9 cellular contexts compared by ENCODE assay signal in genomic region chr2:39107156-39107555, GRCh38. TPM values are rescaled to one million over a fixed set of nuclear protein-coding genes. Genes with fewer than 3 reads are reported as not detected.
DNase-seq lines count a peak whose midpoint lies in the region; ATAC-seq and TF ChIP-seq lines count a peak whose summit lies in the region.
"Had no signal": no experiment of that assay in that cellular context is flagged by ENCODE, and none has a peak within 500 bp of the region (broad histone marks: within the 10 kb centered on the region; RNA-seq: fewer than 3 reads in every experiment).

No MANE protein-coding gene starts in this region.

- POLR2A ChIA-PET in A673 (lab: Charles Lee; ENCODE audit: low non-redundant PET): no interaction called here

- CTCF ChIA-PET in A673 (lab: Charles Lee): no interaction called here

- peak; percentile 82 for DNase-seq in A673 (ENCODE audit: low spot score)
- DNase-seq in DMS153 (lab: John Stamatoyannopoulos, UW): peak; percentile 76
- DNase-seq in SJCRH30: peak; percentile 69 to 81
- DNase-seq in islet precursor cell: peak; percentile 79
- no peak for DNase-seq in inferior parietal cortex (ENCODE audit: extremely low spot score)
- DNase-seq: NK-92 treated with Interleukin-12 subunit alpha and Interleukin-12 subunit beta, amount 100 ng/mL, for 24 hours had no signal

- H3K36me3 ChIP-seq in A673 (ENCODE audit: insufficient read depth, low read length, poor library complexity, severe bottlenecking) (no peaks in the 10 kb centered on the region), SJCRH30 (no peaks in the 10 kb centered on the region; the same call in 1 of the 2 replicates)

- no peak overlapping the region for H3K4me3 ChIP-seq in A673 (ENCODE audit: low read depth, low read length, poor library complexity, severe bottlenecking)
- H3K4me3 ChIP-seq in SJCRH30: no peak overlapping the region

- TF ChIP-seq CTCF in A673 (conservative IDR thresholded peaks at IDR 0.05; ENCODE audit: low read depth, low read length): no peak

- H3K27ac ChIP-seq in A673 (ENCODE audit: low read depth, low read length, poor library complexity, severe bottlenecking) (peak overlapping the region; percentile 48), SJCRH30 (peak overlapping the region; percentile 10)

- ATAC-seq in HG02678 (IDR thresholded peaks at IDR 0.05; ENCODE audit: unreplicated experiment) (no peak), HG03025 (IDR thresholded peaks at IDR 0.05; ENCODE audit: low FRiP score, unreplicated experiment) (no peak), GM18870 (IDR thresholded peaks at IDR 0.05; ENCODE audit: unreplicated experiment) (no peak)

- peaks cover 19% of the 10 kb centered on the region for H3K4me1 ChIP-seq in A673 (ENCODE audit: insufficient read depth, low read length, poor library complexity, severe bottlenecking)
- peaks cover 13% of the 10 kb centered on the region for H3K4me1 ChIP-seq in SJCRH30

- no TSS peak for BruUV-seq in A673 (replicated peaks; lab: Mats Ljungman, UMichigan)

- intact Hi-C loops in A673 (cut with micrococcal nuclease; ENCODE audit: unreplicated experiment): no loop called here

- H3K9me3 ChIP-seq in A673 (ENCODE audit: low read depth, low read length, poor library complexity, severe bottlenecking) (no peaks in the 10 kb centered on the region), SJCRH30 (replicated peaks) (no peaks in the 10 kb centered on the region)

- H3K27me3 ChIP-seq in A673 (replicated peaks; ENCODE audit: insufficient read depth, low read depth, low read length, poor library complexity) (no peaks in the 10 kb centered on the region), SJCRH30 (no peaks in the 10 kb centered on the region)

RNA-seq across cellular contexts. Expression of gene SOS1, which starts 13.7 kb away (rescaled TPM):
- 37.8 and 42.1 TPM in 2 replicates for total RNA-seq in A673 (2021)
- 42.3 and 49.5 TPM in 2 replicates for total RNA-seq in SJCRH30 (2014; rRNA removed; shearing (Covaris generic))
